Comparison of ENCODE assay signal across 8 cellular contexts in genomic region chr1:171245458-171246064, GRCh38. TPM values are rescaled to one million over a fixed set of nuclear protein-coding genes. Genes with fewer than 3 reads are reported as not detected.
DNase-seq lines count a peak whose midpoint lies in the region; ATAC-seq and TF ChIP-seq lines count a peak whose summit lies in the region.

No MANE protein-coding gene starts in this region.

- H3K4me1 ChIP-seq in Panc1 (ENCODE audit: control insufficient read depth, insufficient read depth, low read length), result no peaks in the 10 kb centered on the region

- intact Hi-C loops in Panc1 (cut with micrococcal nuclease; ENCODE audit: unreplicated experiment), result loop anchor here (10.0 kb wide), 1 partner anchor 159 kb away; no protein-coding TSS in a partner anchor

- POLR2A ChIA-PET in Panc1 (lab: Charles Lee), result no interaction called here

- no peaks in the 10 kb centered on the region for H3K36me3 Mint-ChIP-seq in nephron progenitor cell (ENCODE audit: low read depth)

- H3K27ac Mint-ChIP-seq in nephron progenitor cell, result no peak overlapping the region

- no peaks in the 10 kb centered on the region for H3K4me1 Mint-ChIP-seq in nephron progenitor cell

- in situ Hi-C loops in Panc1 (cut with HindIII; ENCODE audit: low pct_unique_long_range_greater_than_20kb, low sequenced_read_pairs), result no loop called here

- H3K36me3 ChIP-seq in Panc1 (ENCODE audit: control insufficient read depth, insufficient read depth, low read length), result no peaks in the 10 kb centered on the region

- H3K4me3 ChIP-seq in Panc1 (ENCODE audit: low read depth in 2 of 2, low read length in 2 of 2), result no peak overlapping the region

- peaks cover 25% of the 10 kb centered on the region for H3K27me3 Mint-ChIP-seq in nephron progenitor cell (ENCODE audit: low read depth, poor library complexity)

- H3K27me3 ChIP-seq in Panc1 (ENCODE audit: control insufficient read depth, insufficient read depth, low read length), result peaks cover 11% of the 10 kb centered on the region

- H3K4me3 Mint-ChIP-seq in nephron progenitor cell, result no peak overlapping the region

- H3K27ac ChIP-seq in Panc1 (ENCODE audit: low read length), result no peak overlapping the region

- TF ChIP-seq POLR2A in erythroblast (IDR thresholded peaks at IDR 0.05; ENCODE audit: low read length), result no peak

- CTCF ChIA-PET in Panc1 (lab: Charles Lee), result interaction anchor here (0.5 to 1.9 kb wide), 3 partner anchors 59 to 115 kb away, joined by 3 to 12 read pairs (median 5); partner anchors contain the start of gene FMO4

- DNase-seq in D341Med (ENCODE audit: low spot score) (peak; percentile 57), Panc1 (ENCODE audit: low read depth, low spot score) (no peak), erythroblast (lab: John Stamatoyannopoulos, UW) (peak; percentile 14 to 43), nephron progenitor cell (peak; percentile 23), HPDE6-E6E7 (ENCODE audit: extremely low spot score) (no peak), SHP77 treated with DMSO at 0.1 percent for 48 hours (lab: John Stamatoyannopoulos, UW) (no peak)

- TF ChIP-seq CTCF in Panc1 (IDR thresholded peaks at IDR 0.05), result peak; percentile 81
- peak; percentile 73 for TF ChIP-seq CTCF in nephron progenitor cell (IDR thresholded peaks at IDR 0.05)

- ATAC-seq in GM19043 (IDR thresholded peaks at IDR 0.05; ENCODE audit: low read depth, unreplicated experiment) (peak; percentile 72), HG03175 (IDR thresholded peaks at IDR 0.05; ENCODE audit: unreplicated experiment) (peak; percentile 86), Panc1 (peak; percentile 89)

- H3K9me3 Mint-ChIP-seq in nephron progenitor cell, result peaks cover 11% of the 10 kb centered on the region

- H3K9me3 ChIP-seq in Panc1 (ENCODE audit: control insufficient read depth, insufficient read depth, low read depth, low read length), result no peaks in the 10 kb centered on the region

- BruUV-seq in Panc1 (replicated peaks; lab: Mats Ljungman, UMichigan), result no TSS peak

RNA-seq across cellular contexts. Expression of gene FMO1, which starts 2.7 kb away (rescaled TPM):
- not detected for total RNA-seq in Panc1 (2021; ENCODE audit: unreplicated experiment)
- polyA plus RNA-seq in Panc1 (2012; ENCODE audit: insufficient read length), result not detected

Comparison
In these comparisons a context has a peak if more than half of its experiments do, and no peak if none do; other contexts are left out.
1. DNase-seq: peak in D341Med (single experiment), erythroblast (2 of 2) and nephron progenitor cell (single experiment); none in Panc1 (single experiment), HPDE6-E6E7 (single experiment) and SHP77 treated with DMSO at 0.1 percent for 48 hours (single experiment).
2. Peak in every context shown above with its lines, with median percentiles within 50 percentile points of each other: ATAC-seq.